8 cellular contexts compared by ENCODE assay signal in genomic region chr20:23349338-23350006, GRCh38. TPM values are rescaled to one million over a fixed set of nuclear protein-coding genes. Genes with fewer than 3 reads are reported as not detected.
DNase-seq lines count a peak whose midpoint lies in the region; ATAC-seq, FAIRE-seq and TF ChIP-seq lines count a peak whose summit lies in the region.

No MANE protein-coding gene starts in this region.

- intact Hi-C loops in endothelial cell of umbilical vein (cut with micrococcal nuclease): loop anchor here (1.0 to 5.0 kb wide), 10 partner anchors 9 to 552 kb away; partner anchors contain the start of gene NAPB

- H3K4me3 ChIP-seq in RWPE2 (ENCODE audit: severe bottlenecking) (peak overlapping the region; percentile 87), endothelial cell of umbilical vein (replicated peaks in 1 of 3; ENCODE audit: insufficient read depth in 1 of 3, low read depth in 1 of 3, low read length in 3 of 3) (peak overlapping the region; percentile 1 to 79 (median 77)), neural cell (ENCODE audit: low read length) (peak overlapping the region; percentile 100)

- no peaks in the 10 kb centered on the region for H3K9me3 ChIP-seq in RWPE2 (ENCODE audit: severe bottlenecking)
- no peaks in the 10 kb centered on the region for H3K9me3 ChIP-seq in endothelial cell of umbilical vein (replicated peaks; ENCODE audit: control insufficient read depth, insufficient read depth, low read length)
- H3K9me3 ChIP-seq in neural cell (ENCODE audit: low read length): no peaks in the 10 kb centered on the region

- H3K9me2 ChIP-seq in neural cell (ENCODE audit: insufficient read depth, low read length): no peaks in the 10 kb centered on the region

- dilution Hi-C loops in endothelial cell of umbilical vein (cut with MboI; ENCODE audit: extremely low pct_ligation_motif_present, low sequenced_read_pairs): no loop called here

- H3F3A ChIP-seq in neural cell (ENCODE audit: insufficient read depth, low read length, poor library complexity, severe bottlenecking): peaks cover 7% of the 10 kb centered on the region

- peak; percentile 77 for TF ChIP-seq CTCF in RWPE2 (IDR thresholded peaks at IDR 0.05; ENCODE audit: poor library complexity, severe bottlenecking)
- TF ChIP-seq CTCF in endothelial cell of umbilical vein (IDR thresholded peaks at IDR 0.05; ENCODE audit: extremely low read depth in 1 of 2, insufficient read depth in 1 of 2, low read depth in 1 of 2, low read length in 2 of 2): peak; percentile 19
- TF ChIP-seq CTCF in neural cell (IDR thresholded peaks at IDR 0.05; ENCODE audit: poor library complexity, severe bottlenecking): peak; percentile 62

- peak; percentile 12 for ATAC-seq in HG02943 (IDR thresholded peaks at IDR 0.05; ENCODE audit: low read depth, unreplicated experiment)
- ATAC-seq in RWPE2 (ENCODE audit: low read depth): 0 out of 3 replicates have a peak, but pooled peaks have one; percentile 0
- no peak for ATAC-seq in GM18520 (IDR thresholded peaks at IDR 0.05; ENCODE audit: unreplicated experiment)

- H3K4me1 ChIP-seq in RWPE2 (ENCODE audit: insufficient read depth, poor library complexity, severe bottlenecking) (peaks cover 13% of the 10 kb centered on the region), endothelial cell of umbilical vein (ENCODE audit: control insufficient read depth, extremely low read depth, insufficient read depth, low read length) (peaks cover 19% of the 10 kb centered on the region)

- peak overlapping the region; percentile 91 for H3K27ac ChIP-seq in RWPE2 (ENCODE audit: poor library complexity, severe bottlenecking)
- H3K27ac ChIP-seq in endothelial cell of umbilical vein (ENCODE audit: insufficient read depth, low read depth, low read length): peak overlapping the region; percentile 94
- H3K27ac ChIP-seq in neural cell (ENCODE audit: low read length): peak overlapping the region; percentile 88

- no peak for FAIRE-seq in endothelial cell of umbilical vein (lab: Jason Lieb, UNC)

- H3K36me3 ChIP-seq in RWPE2 (ENCODE audit: low read depth): peaks cover 18% of the 10 kb centered on the region
- H3K36me3 ChIP-seq in endothelial cell of umbilical vein (ENCODE audit: control insufficient read depth in 2 of 2, extremely low read depth in 1 of 2, insufficient read depth in 2 of 2, low read length in 2 of 2): peaks cover 7% of the 10 kb centered on the region in 2 experiments
- H3K36me3 ChIP-seq in neural cell (ENCODE audit: insufficient read depth, low read length): no peaks in the 10 kb centered on the region

- peak; percentile 27 for TF ChIP-seq RAD21 in neural cell (conservative IDR thresholded peaks at IDR 0.05)

- no TSS peak for BruUV-seq in endothelial cell of umbilical vein (replicated peaks; lab: Mats Ljungman, UMichigan)

- DNase-seq in stimulated activated CD4-positive, alpha-beta T cell treated with anti-CD3 and anti-CD28 coated beads, Interleukin-2, amount 100 ng/mL, for 4 hours (ENCODE audit: low read depth): peak; percentile 14
- DNase-seq in stimulated activated CD4-positive, alpha-beta T cell treated with anti-CD3 and anti-CD28 coated beads, Interleukin-12 subunit alpha, Interleukin-12 subunit beta, amount 100 ng/mL, for 4 hours: no peak
- DNase-seq in RWPE2 (ENCODE audit: low spot score): no peak
- no peak for DNase-seq in endothelial cell of umbilical vein (ENCODE audit: low read depth, low spot score)
- DNase-seq in AG08395 (ENCODE audit: low spot score): no peak

- peak; percentile 26 for TF ChIP-seq POLR2A in endothelial cell of umbilical vein (IDR thresholded peaks at IDR 0.05; ENCODE audit: low read depth, low read length)

- no peaks in the 10 kb centered on the region for H3K27me3 ChIP-seq in RWPE2 (ENCODE audit: insufficient read depth, poor library complexity, severe bottlenecking)
- no peaks in the 10 kb centered on the region for H3K27me3 ChIP-seq in endothelial cell of umbilical vein (ENCODE audit: control insufficient read depth in 2 of 2, insufficient read depth in 2 of 2, low read length in 2 of 2)
- no peaks in the 10 kb centered on the region for H3K27me3 ChIP-seq in neural cell (ENCODE audit: insufficient read depth, low read depth, low read length)

- H3K9ac ChIP-seq in endothelial cell of umbilical vein (replicated peaks; ENCODE audit: extremely low read depth, insufficient read depth, low read length): peak overlapping the region; percentile 88
- H3K9ac ChIP-seq in neural cell (ENCODE audit: low read length): peak overlapping the region; percentile 90

- H3K79me2 ChIP-seq in endothelial cell of umbilical vein (ENCODE audit: control insufficient read depth, insufficient read depth, low read length) (peaks cover 37% of the 10 kb centered on the region), neural cell (replicated peaks; ENCODE audit: insufficient read depth, low read length) (peaks cover 18% of the 10 kb centered on the region)

- H4K20me1 ChIP-seq in endothelial cell of umbilical vein (replicated peaks; ENCODE audit: control insufficient read depth, extremely low read depth, insufficient read depth, low read length) (no peaks in the 10 kb centered on the region), neural cell (ENCODE audit: insufficient read depth) (no peaks in the 10 kb centered on the region)

- peak overlapping the region; percentile 95 for H3K4me2 ChIP-seq in endothelial cell of umbilical vein (ENCODE audit: insufficient read depth, low read length)
- peak overlapping the region; percentile 58 for H3K4me2 ChIP-seq in neural cell (ENCODE audit: low read length)

- H2AFZ ChIP-seq in endothelial cell of umbilical vein (ENCODE audit: low read depth, low read length) (peak overlapping the region; percentile 58), neural cell (ENCODE audit: low read depth, low read length) (peak overlapping the region; percentile 65)

- CTCF ChIA-PET in endothelial cell of umbilical vein (lab: Charles Lee): interaction anchor here (0.7 to 2.9 kb wide), 37 partner anchors 9 to 658 kb away, joined by 3 to 60 read pairs (median 5); partner anchors contain the start of genes CD93, NAPB and THBD

- H3K9me1 ChIP-seq in endothelial cell of umbilical vein (replicated peaks; ENCODE audit: control insufficient read depth, extremely low read depth, insufficient read depth, low read length): no peaks in the 10 kb centered on the region

- no peak for TF ChIP-seq EP300 in neural cell (conservative IDR thresholded peaks at IDR 0.05; ENCODE audit: poor library complexity, severe bottlenecking)

- POLR2A ChIA-PET in endothelial cell of umbilical vein (lab: Charles Lee): interaction anchor here (0.6 to 1.8 kb wide), 9 partner anchors 9 to 657 kb away, joined by 3 to 10 read pairs (median 4); partner anchors contain the start of gene GZF1

TF ChIP-seq in endothelial cell of umbilical vein, 7 proteins besides CTCF, POLR2A, EP300 and RAD21 (continues in another document):
- TF ChIP-seq POLR2AphosphoS5 (IDR thresholded peaks at IDR 0.05; ENCODE audit: insufficient read depth, low read depth, low read length) (no peak), EZH2 (IDR thresholded peaks at IDR 0.05; ENCODE audit: borderline replicate concordance, low read depth, low read length, severe bottlenecking) (no peak), MYC (IDR thresholded peaks at IDR 0.05; ENCODE audit: low read depth, low read length) (no peak), GATA2 (IDR thresholded peaks at IDR 0.05; ENCODE audit: insufficient read depth, insufficient read length, low read depth, low read length) (no peak), MAX (IDR thresholded peaks at IDR 0.05; ENCODE audit: insufficient read depth, insufficient read length) (no peak), JUN (IDR thresholded peaks at IDR 0.05; ENCODE audit: borderline replicate concordance, insufficient read depth, insufficient read length, low read depth) (no peak)

TF ChIP-seq in neural cell, 6 proteins besides CTCF, POLR2A, EP300 and RAD21:
- TF ChIP-seq MXI1 (conservative IDR thresholded peaks at IDR 0.05; ENCODE audit: poor library complexity, severe bottlenecking) (no peak), SMC3 (conservative IDR thresholded peaks at IDR 0.05; ENCODE audit: poor library complexity) (peak; percentile 41)

RNA-seq across cellular contexts. Expression of gene NXT1, which starts 1.1 kb away (rescaled TPM):
- 27.1 and 28.5 TPM in 2 replicates for total RNA-seq in endothelial cell of umbilical vein
- polyA plus RNA-seq in endothelial cell of umbilical vein (39.2 and 40.2 TPM in 2 replicates), neural cell (46.3 and 57.3 TPM in 2 replicates)
- polyA plus RNA-seq in endothelial cell of umbilical vein (2011; cell fraction: cytosol; rRNA removed): 34.6 and 43.2 TPM in 2 replicates
- polyA plus RNA-seq in endothelial cell of umbilical vein (2011; cell fraction: nucleus; rRNA removed): 17.9 and 19.9 TPM in 2 replicates
- polyA plus RNA-seq in endothelial cell of umbilical vein (2012): 28.4 and 32.3 TPM in 2 replicates
- polyA minus RNA-seq in endothelial cell of umbilical vein (18.0 and 19.8 TPM in 2 replicates), neural cell (32.4 and 37.5 TPM in 2 replicates)
- 12.4 TPM for polyA minus RNA-seq in endothelial cell of umbilical vein (2011; cell fraction: cytosol; rRNA and poly(A)+ RNA removed)
- 6.6 TPM in 2 replicates for polyA minus RNA-seq in endothelial cell of umbilical vein (2011; cell fraction: nucleus; rRNA and poly(A)+ RNA removed)

RNA-seq across cellular contexts. Expression of gene GZF1, which starts 12.5 kb away (rescaled TPM):
- total RNA-seq in endothelial cell of umbilical vein: 10.0 and 12.5 TPM in 2 replicates
- polyA plus RNA-seq in endothelial cell of umbilical vein (9.7 and 19.6 TPM in 2 replicates), neural cell (13.8 and 33.8 TPM in 2 replicates)
- 9.3 and 14.4 TPM in 2 replicates for polyA plus RNA-seq in endothelial cell of umbilical vein (2011; cell fraction: cytosol; rRNA removed)
- polyA plus RNA-seq in endothelial cell of umbilical vein (2011; cell fraction: nucleus; rRNA removed): 29.8 and 58.4 TPM in 2 replicates
- 8.6 and 11.6 TPM in 2 replicates for polyA plus RNA-seq in endothelial cell of umbilical vein (2012)
- polyA minus RNA-seq in endothelial cell of umbilical vein (48.7 and 50.8 TPM in 2 replicates), neural cell (26.7 and 37.5 TPM in 2 replicates)
- polyA minus RNA-seq in endothelial cell of umbilical vein (2011; cell fraction: cytosol; rRNA and poly(A)+ RNA removed): 19.0 TPM
- 27.7 and 30.5 TPM in 2 replicates for polyA minus RNA-seq in endothelial cell of umbilical vein (2011; cell fraction: nucleus; rRNA and poly(A)+ RNA removed)

Comparison
In these comparisons a context has a peak if more than half of its experiments do, and no peak if none do; other contexts are left out.
1. CTCF ChIP-seq: peak in every context shown above with its lines; median percentile 77 in RWPE2; 62 in neural cell; 19 in endothelial cell of umbilical vein.